In genomic region chr19:33522371-33522662, GRCh38 we compare ENCODE assay signal across 8 cellular contexts. TPM values are rescaled to one million over a fixed set of nuclear protein-coding genes. Genes with fewer than 3 reads are reported as not detected.
DNase-seq lines count a peak whose midpoint lies in the region; ATAC-seq and TF ChIP-seq lines count a peak whose summit lies in the region.

No MANE protein-coding gene starts in this region.

- TF ChIP-seq POLR2A in esophagus muscularis mucosa (IDR thresholded peaks at IDR 0.05; ENCODE audit: low read depth): no peak

- H3K27ac ChIP-seq in Panc1 (ENCODE audit: low read length) (peak overlapping the region; percentile 48), esophagus muscularis mucosa (replicated peaks in 1 of 4) (peak overlapping the region; percentile 71 to 80 (median 77)), rectal smooth muscle tissue (ENCODE audit: low read depth, low read length) (no peak overlapping the region), RWPE1 (no peak overlapping the region)

- ATAC-seq in Panc1: peak; percentile 1; the same call in 1 of the 2 replicates
- no peak for ATAC-seq in HG03095 (IDR thresholded peaks at IDR 0.05; ENCODE audit: unreplicated experiment)

- H3K36me3 ChIP-seq in Panc1 (ENCODE audit: control insufficient read depth, insufficient read depth, low read length): no peaks in the 10 kb centered on the region
- peaks cover 0 to 4% (median 0%) of the 10 kb centered on the region in 4 donors for H3K36me3 ChIP-seq in esophagus muscularis mucosa
- no peaks in the 10 kb centered on the region for H3K36me3 ChIP-seq in rectal smooth muscle tissue (ENCODE audit: control insufficient read depth, insufficient read depth, low read length)

- no peak overlapping the region for H3K9ac ChIP-seq in rectal smooth muscle tissue (ENCODE audit: low read length)

- H3K27me3 ChIP-seq in Panc1 (ENCODE audit: control insufficient read depth, insufficient read depth, low read length) (peaks cover 2% of the 10 kb centered on the region; the same call in 1 of the 2 replicates), esophagus muscularis mucosa (peaks cover 0 to 7% (median 0%) of the 10 kb centered on the region in 4 donors), rectal smooth muscle tissue (ENCODE audit: control insufficient read depth, insufficient read depth, low read length) (peaks cover 2% of the 10 kb centered on the region)

- BruUV-seq in Panc1 (replicated peaks; lab: Mats Ljungman, UMichigan): no TSS peak

- in situ Hi-C loops in Panc1 (cut with HindIII; ENCODE audit: low pct_unique_long_range_greater_than_20kb, low sequenced_read_pairs): no loop called here

- intact Hi-C loops in Panc1 (cut with micrococcal nuclease; ENCODE audit: unreplicated experiment) (no loop called here), esophagus muscularis mucosa (cut with DNase I) (no loop called here)

- H3K4me1 ChIP-seq in Panc1 (ENCODE audit: control insufficient read depth, insufficient read depth, low read length) (peaks cover 13% of the 10 kb centered on the region), esophagus muscularis mucosa (peaks cover 14 to 41% (median 24%) of the 10 kb centered on the region in 4 donors), rectal smooth muscle tissue (ENCODE audit: control insufficient read depth, insufficient read depth, low read length) (peaks cover 7% of the 10 kb centered on the region)

- DNase-seq in Panc1 (ENCODE audit: low read depth, low spot score) (no peak), esophagus muscularis mucosa (ENCODE audit: extremely low spot score) (no peak), RWPE1 (ENCODE audit: low spot score) (no peak), RKO (ENCODE audit: low spot score) (no peak), NCI-H187 treated with DMSO at 0.1 percent for 48 hours (lab: John Stamatoyannopoulos, UW) (no peak)

- POLR2A ChIA-PET in Panc1 (lab: Charles Lee) (interaction anchor here (0.7 kb wide), 1 partner anchor 233 kb away, joined by 4 read pairs; no protein-coding TSS in a partner anchor), RWPE1 (lab: Yijun Ruan, JAX; ENCODE audit: low non-redundant PET) (no interaction called here)

- CTCF ChIA-PET in Panc1 (lab: Charles Lee): no interaction called here
- CTCF ChIA-PET in RWPE1 (lab: Yijun Ruan, JAX): interaction anchor here (0.5 to 1.0 kb wide), 2 partner anchors 249 to 264 kb away, joined by 3 to 5 read pairs; no protein-coding TSS in a partner anchor

- peak overlapping the region; percentile 67; the same call in 1 of the 2 replicates for H3K4me3 ChIP-seq in GM08714 (ENCODE audit: low read length)
- peak overlapping the region; percentile 89 to 90 for H3K4me3 ChIP-seq in Panc1 (ENCODE audit: low read depth in 2 of 2, low read length in 2 of 2)
- H3K4me3 ChIP-seq in esophagus muscularis mucosa: peak overlapping the region; percentile 96 to 98 (median 98)
- H3K4me3 ChIP-seq in rectal smooth muscle tissue (ENCODE audit: low read length): peak overlapping the region; percentile 50

- 80% methylated on average over 5 of the region's 5 CpGs for WGBS in esophagus muscularis mucosa

- TF ChIP-seq EP300 in esophagus muscularis mucosa (IDR thresholded peaks at IDR 0.05): no peak

- TF ChIP-seq CTCF in Panc1 (IDR thresholded peaks at IDR 0.05) (no peak), esophagus muscularis mucosa (IDR thresholded peaks at IDR 0.05) (no peak), RWPE1 (conservative IDR thresholded peaks at IDR 0.05; ENCODE audit: low read depth) (no peak)

- H3K9me3 ChIP-seq in Panc1 (ENCODE audit: control insufficient read depth, insufficient read depth, low read depth, low read length) (no peaks in the 10 kb centered on the region), esophagus muscularis mucosa (no peaks in the 10 kb centered on the region)

RNA-seq across cellular contexts. Expression of gene PEPD, which starts 0.7 kb away (rescaled TPM):
- total RNA-seq in Panc1 (2021; ENCODE audit: unreplicated experiment) (102 TPM), esophagus muscularis mucosa (10 to 100 TPM; 59.8 to 90.9 (median 73.0) TPM)
- 138 TPM for polyA plus RNA-seq in Panc1 (2012; ENCODE audit: insufficient read length)

Comparison
In these comparisons a context has a peak if more than half of its experiments do, and no peak if none do; other contexts are left out.
1. H3K27ac ChIP-seq: peak in Panc1 (single experiment) and esophagus muscularis mucosa (4 of 4); none in rectal smooth muscle tissue (single experiment) and RWPE1 (single experiment).
2. Peak in every context shown above with its lines, with median percentiles within 50 percentile points of each other: H3K4me3 ChIP-seq.